ENCODE assay signal across 22 cellular contexts in genomic region chr3:56207913-56208312, GRCh38.
"Had no signal": no experiment of that assay in that cellular context is flagged by ENCODE, and none has a peak within 500 bp of the region (broad histone marks: within the 10 kb centered on the region; RNA-seq: fewer than 3 reads in every experiment).

No MANE protein-coding gene starts in this region.

- H3K36me3 ChIP-seq: SJCRH30 had no signal

- H3K27me3 ChIP-seq: SJCRH30 had no signal

- H3K27ac ChIP-seq: RWPE1, SJCRH30 had no signal

- DNase-seq: activated CD4-positive, alpha-beta T cell treated with anti-CD3 and anti-CD28 coated beads for 48 hours; activated CD4-positive, alpha-beta T cell treated with anti-CD3 and anti-CD28 coated beads, Interleukin-2, amount 50 U/mL, for 48 hours; activated CD4-positive, CD25-positive, alpha-beta regulatory T cell treated with anti-CD3 and anti-CD28 coated beads, Interleukin-2, amount 50 U/mL, for 72 hours; activated CD8-positive, alpha-beta memory T cell treated with anti-CD3 and anti-CD28 coated beads for 24 hours; activated gamma-delta T cell; activated naive CD4-positive, alpha-beta T cell treated with anti-CD3 and anti-CD28 coated beads for 36 hours; activated T-cell treated with anti-CD3 and anti-CD28 coated beads, Interleukin-2, amount 50 U/mL, for 4 hours; amygdala; cerebellar nuclear complex; Karpas-422; NCI-H1105 treated with DMSO at 0.1 percent for 48 hours; NCI-H1436 treated with DMSO at 0.1 percent for 48 hours; NCI-H187; NCI-H2081; NCI-H446; NCI-H524; NCI-H774; Right ventricle myocardium superior; SJCRH30 had no signal

- H3K4me3 ChIP-seq: SJCRH30 had no signal

- ATAC-seq: activated T-cell treated with anti-CD3 and anti-CD28 coated beads, Interleukin-2, amount 50 U/mL, for 4 hours; activated T-helper 17 cell treated with anti-CD3 and anti-CD28 coated beads, Interleukin-2, amount 50 U/mL, for 72 hours; WTC11 had no signal
